Comparison of ENCODE assay signal across 8 cellular contexts in genomic region chr9:32526042-32526706, GRCh38. TPM values are rescaled to one million over a fixed set of nuclear protein-coding genes. Genes with fewer than 3 reads are reported as not detected.
A peak's percentile ranks its signal among the peaks of the same experiment; 100 is the strongest.
DNase-seq lines count a peak whose midpoint lies in the region; ATAC-seq and TF ChIP-seq lines count a peak whose summit lies in the region.

RIGI (minus strand) TSS chr9:32526196; CDS start chr9:32526166, 30 bp downstream.

- H3K4me3 Mint-ChIP-seq in chondrocyte (ENCODE audit: unreplicated experiment): peak within 1 kb of the TSS; percentile 85

- H3K27ac Mint-ChIP-seq in chondrocyte (ENCODE audit: unreplicated experiment): peak within 1 kb of the TSS; percentile 93

- peaks cover 1% of the 10 kb centered on the region for H3K36me3 Mint-ChIP-seq in chondrocyte (ENCODE audit: low read depth)

- H3K27me3 Mint-ChIP-seq in chondrocyte (ENCODE audit: low read depth): no peaks in the 10 kb centered on the region

- H3K9me3 Mint-ChIP-seq in chondrocyte (ENCODE audit: low read depth): peaks cover 5% of the 10 kb centered on the region

- peaks cover 26% of the 10 kb centered on the region for H3K4me1 Mint-ChIP-seq in chondrocyte (ENCODE audit: low read depth)

- TF ChIP-seq CTCF in chondrocyte (IDR thresholded peaks at IDR 0.05): peak; percentile 85

- DNase-seq in AG08396 (ENCODE audit: low spot score): peak; percentile 82
- DNase-seq in NCI-H2196 treated with DMSO at 0.1 percent for 48 hours (lab: John Stamatoyannopoulos, UW; ENCODE audit: unreplicated experiment): peak; percentile 83
- peak; percentile 95 for DNase-seq in chondrocyte (ENCODE audit: low spot score)
- peak; percentile 94 for DNase-seq in kidney glomerular epithelial cell (lab: John Stamatoyannopoulos, UW)
- DNase-seq in stimulated activated CD4-positive, alpha-beta T cell treated with anti-CD3 and anti-CD28 coated beads, Interleukin-1b, Interleukin-23, amount 100 ng/mL, for 1 hour (ENCODE audit: low read depth in 2 of 2): peak; percentile 34 to 48

- ATAC-seq in GM18873 (IDR thresholded peaks at IDR 0.05; ENCODE audit: low FRiP score, unreplicated experiment) (peak; percentile 64), HG03139 (IDR thresholded peaks at IDR 0.05; ENCODE audit: unreplicated experiment) (peak; percentile 61)
- ATAC-seq in activated CD4-positive, CD25-positive, alpha-beta regulatory T cell treated with anti-CD3 and anti-CD28 coated beads, Interleukin-2, amount 50 U/mL, for 24 hours: peak; percentile 66 to 74

RNA-seq across cellular contexts. Expression of gene RIGI, which starts in this region (rescaled TPM):
- total RNA-seq in chondrocyte: 3.8 to 5.0 TPM (median 3.9 TPM) in 3 replicates

Comparison
In these comparisons a context has a peak if more than half of its experiments do, and no peak if none do; other contexts are left out.
1. Peak in every context shown above with its lines: DNase-seq and ATAC-seq.
2. DNase-seq: peak in every context shown above with its lines; median percentile 95 in chondrocyte; 94 in kidney glomerular epithelial cell; 83 in NCI-H2196 treated with DMSO at 0.1 percent for 48 hours; 82 in AG08396; 41 in stimulated activated CD4-positive, alpha-beta T cell treated with anti-CD3 and anti-CD28 coated beads, Interleukin-1b, Interleukin-23, amount 100 ng/mL, for 1 hour.